9 cellular contexts compared by ENCODE assay signal in genomic region chr2:854460-854859, GRCh38.
A peak's percentile ranks its signal among the peaks of the same experiment; 100 is the strongest.
DNase-seq lines count a peak whose midpoint lies in the region; ATAC-seq lines count a peak whose summit lies in the region.
"Had no signal": no experiment of that assay in that cellular context is flagged by ENCODE, and none has a peak within 500 bp of the region (broad histone marks: within the 10 kb centered on the region; RNA-seq: fewer than 3 reads in every experiment).

No MANE protein-coding gene starts in this region.

- peaks cover 11% of the 10 kb centered on the region for H3K4me1 Mint-ChIP-seq in T-helper 2 cell treated with Interferon-gamma antibody and Interleukin-4, amounts not matched to agents 5 μg/mL and 100 μg/mL, for 36 hours (ENCODE audit: low read depth)

- H3K4me3 Mint-ChIP-seq in T-helper 2 cell treated with Interferon-gamma antibody and Interleukin-4, amounts not matched to agents 5 μg/mL and 100 μg/mL, for 36 hours, result no peak overlapping the region

- peaks cover 10% of the 10 kb centered on the region for H3K9me3 Mint-ChIP-seq in T-helper 2 cell treated with Interferon-gamma antibody and Interleukin-4, amounts not matched to agents 5 μg/mL and 100 μg/mL, for 36 hours

- H3K27me3 Mint-ChIP-seq in T-helper 2 cell treated with Interferon-gamma antibody and Interleukin-4, amounts not matched to agents 5 μg/mL and 100 μg/mL, for 36 hours (ENCODE audit: low read depth), result peaks cover 3% of the 10 kb centered on the region

- DNase-seq in NCI-H1417 (lab: John Stamatoyannopoulos, UW), result peak in 2 of 3 experiments; percentile 16 to 85
- no peak for DNase-seq in NCI-H1417 treated with DMSO at 0.1 percent for 48 hours (lab: John Stamatoyannopoulos, UW)
- DNase-seq in T-helper 2 cell treated with Interferon-gamma antibody and Interleukin-4, amounts not matched to agents 5 μg/mL and 100 μg/mL, for 36 hours (ENCODE audit: low spot score), result peak; percentile 17
- DNase-seq in germinal center (ENCODE audit: low spot score), result peak; percentile 46
- DNase-seq in stimulated activated CD4-positive, alpha-beta T cell treated with anti-CD3 and anti-CD28 coated beads, Interleukin-15, amount 100 ng/mL, for 24 hours, result peak; percentile 61

- H3K36me3 Mint-ChIP-seq in T-helper 2 cell treated with Interferon-gamma antibody and Interleukin-4, amounts not matched to agents 5 μg/mL and 100 μg/mL, for 36 hours (ENCODE audit: low read depth), result peaks cover 2% of the 10 kb centered on the region
- H3K36me3 Mint-ChIP-seq: CD8-positive, alpha-beta memory T cell had no signal

- H3K27ac Mint-ChIP-seq in T-helper 2 cell treated with Interferon-gamma antibody and Interleukin-4, amounts not matched to agents 5 μg/mL and 100 μg/mL, for 36 hours, result no peak overlapping the region

- peak; percentile 47 for ATAC-seq in HG02870 (IDR thresholded peaks at IDR 0.05; ENCODE audit: unreplicated experiment)
- ATAC-seq in GM21360 (IDR thresholded peaks at IDR 0.05; ENCODE audit: unreplicated experiment), result no peak
- ATAC-seq in HG03521 (IDR thresholded peaks at IDR 0.05; ENCODE audit: unreplicated experiment), result no peak
